In genomic region chr5:69250593-69250992, GRCh38 we compare ENCODE assay signal across 1 cellular context.
TF ChIP-seq lines count a peak whose summit lies in the region.

No MANE protein-coding gene starts in this region.

TF ChIP-seq in GM23338, 12 proteins besides CTCF, POLR2A, EP300 and RAD21 (continued from another document):
- TF ChIP-seq, protein P1, sequence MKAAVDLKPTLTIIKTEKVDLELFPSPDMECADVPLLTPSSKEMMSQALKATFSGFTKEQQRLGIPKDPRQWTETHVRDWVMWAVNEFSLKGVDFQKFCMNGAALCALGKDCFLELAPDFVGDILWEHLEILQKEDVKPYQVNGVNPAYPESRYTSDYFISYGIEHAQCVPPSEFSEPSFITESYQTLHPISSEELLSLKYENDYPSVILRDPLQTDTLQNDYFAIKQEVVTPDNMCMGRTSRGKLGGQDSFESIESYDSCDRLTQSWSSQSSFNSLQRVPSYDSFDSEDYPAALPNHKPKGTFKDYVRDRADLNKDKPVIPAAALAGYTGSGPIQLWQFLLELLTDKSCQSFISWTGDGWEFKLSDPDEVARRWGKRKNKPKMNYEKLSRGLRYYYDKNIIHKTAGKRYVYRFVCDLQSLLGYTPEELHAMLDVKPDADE (IDR thresholded peaks at IDR 0.05), result no peak
- TF ChIP-seq REST (IDR thresholded peaks at IDR 0.05; ENCODE audit: unreplicated experiment) (no peak), CREB1 (CRISPR knock-in tag; IDR thresholded peaks at IDR 0.05; ENCODE audit: low read depth) (no peak), NANOG (IDR thresholded peaks at IDR 0.05; ENCODE audit: borderline replicate concordance) (no peak)
